8 cellular contexts compared by ENCODE assay signal in genomic region chr11:122984186-122985011, GRCh38. TPM values are rescaled to one million over a fixed set of nuclear protein-coding genes. Genes with fewer than 3 reads are reported as not detected.
A peak's percentile ranks its signal among the peaks of the same experiment; 100 is the strongest.
DNase-seq lines count a peak whose midpoint lies in the region; ATAC-seq and TF ChIP-seq lines count a peak whose summit lies in the region.

No MANE protein-coding gene starts in this region.

- H3K4me3 ChIP-seq in breast epithelium (peak overlapping the region; percentile 53 to 70 (median 55)), hepatocyte (peak overlapping the region; percentile 93), skeletal muscle tissue (ENCODE audit: low read length in 3 of 3) (peak overlapping the region; percentile 57 to 65 (median 61))

- peak overlapping the region; percentile 99 for H3K4me2 ChIP-seq in hepatocyte

- H3K4me1 ChIP-seq in breast epithelium (no peaks in the 10 kb centered on the region), hepatocyte (ENCODE audit: insufficient read depth) (peaks cover 7% of the 10 kb centered on the region), skeletal muscle tissue (ENCODE audit: control insufficient read depth in 3 of 3, insufficient read depth in 3 of 3, low read length in 3 of 3) (peaks cover 3 to 7% (median 5%) of the 10 kb centered on the region in 3 donors)

- H3K27ac ChIP-seq in breast epithelium (no peak overlapping the region), hepatocyte (no peak overlapping the region), skeletal muscle tissue (ENCODE audit: low read depth, low read length) (no peak overlapping the region)

- H3K36me3 Mint-ChIP-seq in MCF 10A (ENCODE audit: insufficient read depth, unreplicated experiment) = no peaks in the 10 kb centered on the region
- no peaks in the 10 kb centered on the region for H3K36me3 Mint-ChIP-seq in activated CD8-positive, alpha-beta T cell treated with anti-CD3 and anti-CD28 coated beads, Interleukin-2, amount 10 ng/mL, durations not matched to agents 7 days and 5 days (ENCODE audit: low read depth)

- ATAC-seq in activated CD8-positive, alpha-beta T cell treated with anti-CD3 and anti-CD28 coated beads, Interleukin-2, amount 10 ng/mL, durations not matched to agents 7 days and 5 days = peak; percentile 46

- BruUV-seq in MCF 10A (replicated peaks; lab: Mats Ljungman, UMichigan) = no TSS peak

- TF ChIP-seq POLR2A in breast epithelium (IDR thresholded peaks at IDR 0.05) = no peak

- intact Hi-C loops in breast epithelium (cut with DNase I; ENCODE audit: low total_unique reads) = no loop called here
- intact Hi-C loops in MCF 10A (cut with micrococcal nuclease) = no loop called here

- H3K27me3 ChIP-seq in breast epithelium = peaks cover 6 to 69% of the 10 kb centered on the region in 2 donors
- peaks cover 82% of the 10 kb centered on the region for H3K27me3 ChIP-seq in hepatocyte
- peaks cover 59 to 68% (median 68%) of the 10 kb centered on the region in 3 donors for H3K27me3 ChIP-seq in skeletal muscle tissue (ENCODE audit: control insufficient read depth in 3 of 3, insufficient read depth in 3 of 3, low read length in 3 of 3)

- no peaks in the 10 kb centered on the region for H3K9me2 ChIP-seq in hepatocyte (replicated peaks; ENCODE audit: insufficient read depth)

- POLR2A ChIA-PET in MCF 10A (lab: Yijun Ruan, JAX) = no interaction called here
- POLR2A ChIA-PET in activated CD8-positive, alpha-beta T cell treated with anti-CD3 and anti-CD28 coated beads, Interleukin-2, amount 10 ng/mL, durations not matched to agents 7 days and 5 days (lab: Charles Lee) = no interaction called here

- H3K27me3 Mint-ChIP-seq in MCF 10A (ENCODE audit: insufficient read depth, unreplicated experiment) = peaks cover 85% of the 10 kb centered on the region
- H3K27me3 Mint-ChIP-seq in activated CD8-positive, alpha-beta T cell treated with anti-CD3 and anti-CD28 coated beads, Interleukin-2, amount 10 ng/mL, durations not matched to agents 7 days and 5 days (ENCODE audit: low read depth) = peaks cover 76% of the 10 kb centered on the region

- CTCF ChIA-PET in MCF 10A (lab: Yijun Ruan, JAX) = no interaction called here
- CTCF ChIA-PET in activated CD8-positive, alpha-beta T cell treated with anti-CD3 and anti-CD28 coated beads, Interleukin-2, amount 10 ng/mL, durations not matched to agents 7 days and 5 days (lab: Charles Lee) = interaction anchor here (1.0 to 2.1 kb wide), 3 partner anchors 37 to 262 kb away, joined by 3 to 6 read pairs (median 5); no protein-coding TSS in a partner anchor

- peak overlapping the region; percentile 94 for H2AFZ ChIP-seq in hepatocyte

- H4K20me1 ChIP-seq in hepatocyte (ENCODE audit: insufficient read depth, poor library complexity, severe bottlenecking) = no peaks in the 10 kb centered on the region

- no peaks in the 10 kb centered on the region for H3K9me3 ChIP-seq in breast epithelium
- no peaks in the 10 kb centered on the region for H3K9me3 ChIP-seq in hepatocyte (ENCODE audit: low read depth)
- no peaks in the 10 kb centered on the region for H3K9me3 ChIP-seq in skeletal muscle tissue (ENCODE audit: control insufficient read depth in 3 of 3, low read length in 3 of 3)

- no peak for DNase-seq in breast epithelium (ENCODE audit: low spot score in 2 of 2)
- DNase-seq in MCF 10A (ENCODE audit: unreplicated experiment) = no peak
- no peak for DNase-seq in activated CD8-positive, alpha-beta T cell treated with anti-CD3 and anti-CD28 coated beads, Interleukin-2, amount 10 ng/mL, durations not matched to agents 7 days and 5 days
- no peak for DNase-seq in hepatocyte (ENCODE audit: low spot score)
- no peak for DNase-seq in NOMO-1 (lab: John Stamatoyannopoulos, UW; ENCODE audit: unreplicated experiment in 2 of 2)
- DNase-seq in NCI-H187 treated with DMSO at 0.1 percent for 48 hours (lab: John Stamatoyannopoulos, UW) = no peak
- no peak for DNase-seq in activated CD4-positive, CD25-positive, alpha-beta regulatory T cell treated with anti-CD3 and anti-CD28 coated beads, Interleukin-2, amount 50 U/mL, for 72 hours

- no peaks in the 10 kb centered on the region for H3K79me2 ChIP-seq in hepatocyte

- H3K4me3 Mint-ChIP-seq in MCF 10A (ENCODE audit: unreplicated experiment) = no peak overlapping the region
- H3K4me3 Mint-ChIP-seq in activated CD8-positive, alpha-beta T cell treated with anti-CD3 and anti-CD28 coated beads, Interleukin-2, amount 10 ng/mL, durations not matched to agents 7 days and 5 days = peak overlapping the region; percentile 77

- WGBS in hepatocyte (ENCODE audit: low lambda C conversion rate, missing lambda C conversion rate) = 2% methylated on average over 59 of the region's 59 CpGs

- H3K36me3 ChIP-seq in breast epithelium (no peaks in the 10 kb centered on the region), hepatocyte (replicated peaks; ENCODE audit: insufficient read depth, low read depth) (no peaks in the 10 kb centered on the region), skeletal muscle tissue (ENCODE audit: control insufficient read depth in 3 of 3, insufficient read depth in 3 of 3, low read length in 3 of 3) (no peaks in the 10 kb centered on the region)

- TF ChIP-seq CTCF in breast epithelium (IDR thresholded peaks at IDR 0.05) (no peak), MCF 10A (IDR thresholded peaks at IDR 0.05; ENCODE audit: unreplicated experiment) (no peak), hepatocyte (IDR thresholded peaks at IDR 0.05; ENCODE audit: poor library complexity) (no peak)

- H3K27ac Mint-ChIP-seq in MCF 10A (ENCODE audit: low read depth, unreplicated experiment) = no peak overlapping the region
- H3K27ac Mint-ChIP-seq in activated CD8-positive, alpha-beta T cell treated with anti-CD3 and anti-CD28 coated beads, Interleukin-2, amount 10 ng/mL, durations not matched to agents 7 days and 5 days = no peak overlapping the region

- H3K9ac ChIP-seq in skeletal muscle tissue (ENCODE audit: low read depth in 1 of 3, low read length in 3 of 3) = no peak overlapping the region

- H3K9me3 Mint-ChIP-seq in MCF 10A (ENCODE audit: unreplicated experiment) = no peaks in the 10 kb centered on the region
- no peaks in the 10 kb centered on the region for H3K9me3 Mint-ChIP-seq in activated CD8-positive, alpha-beta T cell treated with anti-CD3 and anti-CD28 coated beads, Interleukin-2, amount 10 ng/mL, durations not matched to agents 7 days and 5 days (ENCODE audit: insufficient read depth)

- H3K4me1 Mint-ChIP-seq in MCF 10A (ENCODE audit: insufficient read depth, unreplicated experiment) = no peaks in the 10 kb centered on the region
- peaks cover 18% of the 10 kb centered on the region for H3K4me1 Mint-ChIP-seq in activated CD8-positive, alpha-beta T cell treated with anti-CD3 and anti-CD28 coated beads, Interleukin-2, amount 10 ng/mL, durations not matched to agents 7 days and 5 days (ENCODE audit: low read depth)

RNA-seq across cellular contexts. Expression of gene BSX, which starts 2.8 kb away (rescaled TPM):
- total RNA-seq in breast epithelium (not detected), MCF 10A (2022) (not detected in 2 replicates), hepatocyte (not detected in 2 replicates), skeletal muscle tissue (not detected)
- not detected for total RNA-seq in activated CD8-positive, alpha-beta T cell treated with anti-CD3 and anti-CD28 coated beads, Interleukin-2, amount 10 ng/mL, durations not matched to agents 7 days and 5 days
- polyA plus RNA-seq in hepatocyte = not detected in 2 replicates
